In genomic region chr2:8576525-8577157, GRCh38 we compare ENCODE assay signal across 11 cellular contexts.
DNase-seq lines count a peak whose midpoint lies in the region; ATAC-seq, FAIRE-seq and TF ChIP-seq lines count a peak whose summit lies in the region.
"Had no signal": no experiment of that assay in that cellular context is flagged by ENCODE, and none has a peak within 500 bp of the region (broad histone marks: within the 10 kb centered on the region; RNA-seq: fewer than 3 reads in every experiment).

No MANE protein-coding gene starts in this region.

- H3K4me1 ChIP-seq in A549 (peaks cover 23% of the 10 kb centered on the region), right cardiac atrium (ENCODE audit: control insufficient read depth, insufficient read depth, low read length) (peaks cover 17% of the 10 kb centered on the region)

- no peak for TF ChIP-seq EP300 in A549 (IDR thresholded peaks at IDR 0.05)

- TF ChIP-seq POLR2A in A549 (IDR thresholded peaks at IDR 0.05; ENCODE audit: low read length): no peak

- TF ChIP-seq RAD21 in A549 (conservative IDR thresholded peaks at IDR 0.05 in 1 of 2, IDR thresholded peaks at IDR 0.05 in 1 of 2): no peak

- H3K27ac Mint-ChIP-seq in T-helper 1 cell treated with Interleukin-12 subunit alpha and Interleukin-12 subunit beta and Interleukin-4 antibody, amounts not matched to agents 30 μg/mL and 1 μg/mL, for 36 hours: peak overlapping the region; percentile 58

- ATAC-seq in A549: no peak
- peak; percentile 50 for ATAC-seq in GM21381 (IDR thresholded peaks at IDR 0.05; ENCODE audit: unreplicated experiment)
- ATAC-seq in right cardiac atrium: no peak
- no peak for ATAC-seq in GM18861 (IDR thresholded peaks at IDR 0.05; ENCODE audit: unreplicated experiment)

- no peak overlapping the region for H3K4me3 ChIP-seq in A549
- H3K4me3 ChIP-seq in right cardiac atrium (ENCODE audit: low read length): no peak overlapping the region
- H3K4me3 ChIP-seq: thoracic aorta had no signal

- WGBS in A549 (ENCODE audit: missing lambda C conversion rate): 70% methylated on average over 12 of the region's 12 CpGs
- WGBS in right cardiac atrium: 59% methylated on average over 12 of the region's 12 CpGs

- H3K27me3 Mint-ChIP-seq in T-helper 1 cell treated with Interleukin-12 subunit alpha and Interleukin-12 subunit beta and Interleukin-4 antibody, amounts not matched to agents 30 μg/mL and 1 μg/mL, for 36 hours (ENCODE audit: low read depth): peaks cover 10% of the 10 kb centered on the region

- intact Hi-C loops in right cardiac atrium (cut with DNase I): no loop called here

- H3K9me3 ChIP-seq in A549: no peaks in the 10 kb centered on the region
- H3K9me3 ChIP-seq in right cardiac atrium (ENCODE audit: control insufficient read depth, low read length): no peaks in the 10 kb centered on the region
- H3K9me3 ChIP-seq: thoracic aorta had no signal

- CTCF ChIA-PET in A549 (lab: Yijun Ruan, JAX): no interaction called here

- H3K27ac ChIP-seq in A549: no peak overlapping the region
- no peak overlapping the region for H3K27ac ChIP-seq in right cardiac atrium (ENCODE audit: low read length)
- H3K27ac ChIP-seq: thoracic aorta had no signal

- peaks cover 38% of the 10 kb centered on the region for H3K4me1 Mint-ChIP-seq in T-helper 1 cell treated with Interleukin-12 subunit alpha and Interleukin-12 subunit beta and Interleukin-4 antibody, amounts not matched to agents 30 μg/mL and 1 μg/mL, for 36 hours (ENCODE audit: low read depth)

- no peak for FAIRE-seq in A549 (lab: Jason Lieb, UNC)
- FAIRE-seq: TTC549 had no signal

- no peak overlapping the region for H3K4me2 ChIP-seq in A549

- H3K9me3 Mint-ChIP-seq in T-helper 1 cell treated with Interleukin-12 subunit alpha and Interleukin-12 subunit beta and Interleukin-4 antibody, amounts not matched to agents 30 μg/mL and 1 μg/mL, for 36 hours: no peaks in the 10 kb centered on the region

- H3K4me3 Mint-ChIP-seq in T-helper 1 cell treated with Interleukin-12 subunit alpha and Interleukin-12 subunit beta and Interleukin-4 antibody, amounts not matched to agents 30 μg/mL and 1 μg/mL, for 36 hours: peak overlapping the region; percentile 56

- TF ChIP-seq CTCF in A549 (IDR thresholded peaks at IDR 0.05): no peak

- POLR2A ChIA-PET in A549 (lab: Yijun Ruan, JAX): interaction anchor here (0.6 kb wide), 1 partner anchor 460 kb away, joined by 4 read pairs; no protein-coding TSS in a partner anchor

- peaks cover 3% of the 10 kb centered on the region for H3K36me3 Mint-ChIP-seq in T-helper 1 cell treated with Interleukin-12 subunit alpha and Interleukin-12 subunit beta and Interleukin-4 antibody, amounts not matched to agents 30 μg/mL and 1 μg/mL, for 36 hours (ENCODE audit: low read depth)

- no peaks in the 10 kb centered on the region for H3K27me3 ChIP-seq in right cardiac atrium (ENCODE audit: control insufficient read depth, insufficient read depth)

- no peak for DNase-seq in A549 (ENCODE audit: low read depth in 1 of 2, low spot score in 1 of 2)
- peak in 2 of 3 donors; percentile 71 to 75 for DNase-seq in right cardiac atrium
- no peak for DNase-seq in NCI-H2171 treated with DMSO at 0.1 percent for 48 hours (lab: John Stamatoyannopoulos, UW)
- no peak for DNase-seq in occipital lobe (lab: John Stamatoyannopoulos, UW)
- no peak for DNase-seq in H4 (ENCODE audit: low spot score)
- DNase-seq: erythroblast had no signal

TF ChIP-seq in A549, 52 proteins besides CTCF, POLR2A, EP300 and RAD21:
- no peak for TF ChIP-seq SMC3 (IDR thresholded peaks at IDR 0.05)
- TF ChIP-seq KDM1A (IDR thresholded peaks at IDR 0.05; ENCODE audit: low read depth): peak; percentile 24; the same call in 1 of the 2 replicates
- no peak for TF ChIP-seq RNF2 (IDR thresholded peaks at IDR 0.05; ENCODE audit: borderline replicate concordance, low read depth)
- peak; percentile 37 for TF ChIP-seq ZFP36 (IDR thresholded peaks at IDR 0.05; ENCODE audit: borderline replicate concordance, partially characterized antibody)
- no peak for TF ChIP-seq PBX3 (IDR thresholded peaks at IDR 0.05)
TF ChIP-seq in A549: peak in this region for 2.

Comparison
In these comparisons a context has a peak if more than half of its experiments do, and no peak if none do; other contexts are left out.
1. DNase-seq: peak in right cardiac atrium (2 of 3); none in A549 (0 of 2), NCI-H2171 treated with DMSO at 0.1 percent for 48 hours (single experiment), occipital lobe (single experiment) and H4 (single experiment).